ENCODE assay signal across 23 cellular contexts in the genomic region with DNA sequence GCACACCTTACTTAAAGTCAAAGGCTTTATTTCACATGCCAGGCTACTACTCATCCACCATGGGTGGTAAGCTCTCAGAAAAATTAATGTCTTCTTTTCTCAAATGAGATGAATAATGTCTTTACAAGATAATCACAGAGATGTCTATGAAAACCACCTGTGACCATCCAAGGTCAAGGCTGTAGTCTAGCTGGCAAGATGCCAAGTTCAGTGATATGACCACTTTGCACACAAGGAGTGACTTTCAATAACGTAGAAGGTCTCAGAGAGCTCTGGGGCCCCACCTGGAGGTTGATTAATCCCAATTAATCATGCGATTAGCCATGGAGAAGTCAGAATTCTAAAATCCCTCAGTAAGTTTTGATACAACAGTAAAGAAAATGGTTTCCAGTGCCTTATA.
"Had no signal": no experiment of that assay in that cellular context is flagged by ENCODE, and none has a peak within 500 bp of the region (broad histone marks: within the 10 kb centered on the region; RNA-seq: fewer than 3 reads in every experiment).

No MANE protein-coding gene starts in this region.

- H3K27ac Mint-ChIP-seq: naive B cell; nephron; progenitor cell of endocrine pancreas; stimulated activated effector memory CD8-positive, alpha-beta T cell treated with anti-CD3 and anti-CD28 coated beads, Interleukin-12 subunit alpha, Interleukin-12 subunit beta, amount 100 ng/mL, for 72 hours; type B pancreatic cell had no signal

- H3K9me3 Mint-ChIP-seq: stimulated activated effector memory CD8-positive, alpha-beta T cell treated with anti-CD3 and anti-CD28 coated beads, Interleukin-12 subunit alpha, Interleukin-12 subunit beta, amount 100 ng/mL, for 72 hours; type B pancreatic cell had no signal

- H3K4me2 ChIP-seq: smooth muscle cell had no signal

- H3K27me3 ChIP-seq: heart right ventricle, pancreas, suprapubic skin, thyroid gland had no signal

- H3K4me3 Mint-ChIP-seq: naive B cell; nephron; stimulated activated effector memory CD8-positive, alpha-beta T cell treated with anti-CD3 and anti-CD28 coated beads, Interleukin-12 subunit alpha, Interleukin-12 subunit beta, amount 100 ng/mL, for 72 hours; type B pancreatic cell had no signal

- H3K36me3 ChIP-seq: heart right ventricle, pancreas, suprapubic skin, thyroid gland had no signal

- H3K27me3 Mint-ChIP-seq: naive B cell, progenitor cell of endocrine pancreas had no signal

- H3K4me3 ChIP-seq: heart right ventricle, pancreas, smooth muscle cell, suprapubic skin, thyroid gland had no signal

- H3K9me3 ChIP-seq: heart right ventricle, pancreas, suprapubic skin, thyroid gland had no signal

- FAIRE-seq: endometrium, frontal cortex, islet of Langerhans, pancreas, urothelium cell line had no signal

- H3K4me1 ChIP-seq: heart right ventricle, pancreas, suprapubic skin, thyroid gland had no signal

- H3K36me3 Mint-ChIP-seq: naive B cell; stimulated activated effector memory CD8-positive, alpha-beta T cell treated with anti-CD3 and anti-CD28 coated beads, Interleukin-12 subunit alpha, Interleukin-12 subunit beta, amount 100 ng/mL, for 72 hours; type B pancreatic cell had no signal

- DNase-seq: effector memory CD4-positive, alpha-beta T cell; heart right ventricle; hypothalamus; kidney glomerular epithelial cell; mesendoderm; naive B cell; occipital lobe; pancreas; right cardiac atrium; stimulated activated CD4-positive, alpha-beta T cell treated with anti-CD3 and anti-CD28 coated beads, Interleukin-4, amount 100 ng/mL, for 1 hour; stimulated activated CD8-positive, alpha-beta memory T cell treated with anti-CD3 and anti-CD28 coated beads, Interleukin-4, amount 100 ng/mL, for 48 hours; stimulated activated naive CD8-positive, alpha-beta T cell treated with anti-CD3 and anti-CD28 coated beads, Interleukin-15, Interleukin-2, amounts not matched to agents 100 U/mL and 50 U/mL, for 24 hours; thyroid gland had no signal

- H3K27ac ChIP-seq: heart right ventricle, pancreas, suprapubic skin, thyroid gland had no signal

- H3K4me1 Mint-ChIP-seq: naive B cell; stimulated activated effector memory CD8-positive, alpha-beta T cell treated with anti-CD3 and anti-CD28 coated beads, Interleukin-12 subunit alpha, Interleukin-12 subunit beta, amount 100 ng/mL, for 72 hours had no signal
